Comparison of ENCODE assay signal across 24 cellular contexts in the genomic region with DNA sequence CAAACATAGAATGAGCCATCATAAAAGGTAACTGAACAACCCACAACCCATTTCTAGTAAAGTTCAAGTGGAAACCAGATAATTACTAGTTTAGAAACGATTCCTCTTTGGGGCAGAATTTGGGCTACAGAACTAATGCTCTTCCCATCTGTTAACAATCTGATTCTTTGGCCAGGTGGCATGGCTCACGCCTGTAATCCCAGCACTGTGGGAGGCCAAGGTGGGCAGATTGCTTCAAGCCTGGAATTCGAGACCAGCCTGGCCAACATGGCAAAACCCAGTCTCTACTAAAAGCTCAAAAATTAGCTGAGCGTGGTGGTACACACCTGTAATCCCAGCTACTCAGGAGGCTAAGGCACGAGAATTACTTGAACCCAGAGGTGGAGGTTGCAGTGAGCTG. TPM values are rescaled to one million over a fixed set of nuclear protein-coding genes. Genes with fewer than 3 reads are reported as not detected.
DNase-seq lines count a peak whose midpoint lies in the region; ATAC-seq and TF ChIP-seq lines count a peak whose summit lies in the region.
"Had no signal": no experiment of that assay in that cellular context is flagged by ENCODE, and none has a peak within 500 bp of the region (broad histone marks: within the 10 kb centered on the region; RNA-seq: fewer than 3 reads in every experiment).

No MANE protein-coding gene starts in this region.

- H3K9me3 Mint-ChIP-seq in glutamatergic neuron (ENCODE audit: unreplicated experiment): peaks cover 2% of the 10 kb centered on the region
- H3K9me3 Mint-ChIP-seq: CD4-positive, alpha-beta memory T cell; T-helper 1 cell treated with Interleukin-12 subunit alpha and Interleukin-12 subunit beta and Interleukin-4 antibody, amounts not matched to agents 30 μg/mL and 1 μg/mL, for 36 hours had no signal

- ATAC-seq in Right ventricle myocardium superior (ENCODE audit: poor library complexity) (no peak), GM18517 (IDR thresholded peaks at IDR 0.05; ENCODE audit: unreplicated experiment) (no peak), HG03469 (IDR thresholded peaks at IDR 0.05; ENCODE audit: unreplicated experiment) (no peak)
- ATAC-seq: A549, GM12878, HCT116 had no signal

- peaks cover 1% of the 10 kb centered on the region for H3K27me3 Mint-ChIP-seq in glutamatergic neuron (ENCODE audit: unreplicated experiment)
- H3K27me3 Mint-ChIP-seq: CD4-positive, alpha-beta memory T cell had no signal

- DNase-seq in DMS 273 treated with DMSO at 0.1 percent for 48 hours (lab: John Stamatoyannopoulos, UW) (peak; percentile 40), NCI-H524 treated with DMSO at 0.1 percent for 48 hours (lab: John Stamatoyannopoulos, UW) (peak; percentile 82), glutamatergic neuron (no peak), Right ventricle myocardium superior (no peak)
- DNase-seq in activated CD4-positive, alpha-beta T cell treated with anti-CD3 and anti-CD28 coated beads, Interleukin-2, amount 50 U/mL, for 4 hours: no peak
- DNase-seq: AML-193; Calu3; CD4-positive, alpha-beta memory T cell; GDM1; Karpas-422; NCI-H1092 treated with DMSO at 0.1 percent for 48 hours; NCI-H1436; NCI-H187; NCI-H2081 treated with DMSO at 0.1 percent for 48 hours; NCI-H526; SK-N-SH; SW 1271 had no signal

- H3K27ac Mint-ChIP-seq in glutamatergic neuron (ENCODE audit: unreplicated experiment): peak overlapping the region; percentile 22
- H3K27ac Mint-ChIP-seq: T-helper 1 cell treated with Interleukin-12 subunit alpha and Interleukin-12 subunit beta and Interleukin-4 antibody, amounts not matched to agents 30 μg/mL and 1 μg/mL, for 36 hours had no signal

- no peak overlapping the region for H3K4me3 Mint-ChIP-seq in glutamatergic neuron (ENCODE audit: unreplicated experiment)
- H3K4me3 Mint-ChIP-seq: CD4-positive, alpha-beta memory T cell; T-helper 1 cell treated with Interleukin-12 subunit alpha and Interleukin-12 subunit beta and Interleukin-4 antibody, amounts not matched to agents 30 μg/mL and 1 μg/mL, for 36 hours had no signal

- peaks cover 10% of the 10 kb centered on the region for H3K4me1 Mint-ChIP-seq in glutamatergic neuron (ENCODE audit: low read depth, unreplicated experiment)

- intact Hi-C loops in Right ventricle myocardium superior (cut with DNase I): no loop called here

- peak overlapping the region; percentile 8; the same call in 1 of the 2 replicates for H3K27ac ChIP-seq in 22Rv1
- H3K27ac ChIP-seq: A549 had no signal

- peaks cover 15% of the 10 kb centered on the region for H3K36me3 Mint-ChIP-seq in glutamatergic neuron (ENCODE audit: unreplicated experiment)

- TF ChIP-seq CTCF in 22Rv1 (IDR thresholded peaks at IDR 0.05) (no peak), glutamatergic neuron (IDR thresholded peaks at IDR 0.05; ENCODE audit: partially characterized antibody, unreplicated experiment) (no peak)

RNA-seq across cellular contexts. Expression of a gene that starts 18.5 kb away (rescaled TPM):
- total RNA-seq in glutamatergic neuron (ENCODE audit: unreplicated experiment): 207 TPM
- 16.0 TPM for total RNA-seq in Right ventricle myocardium superior

Comparison
In these comparisons a context has a peak if more than half of its experiments do, and no peak if none do; other contexts are left out.
1. DNase-seq: peak in DMS 273 treated with DMSO at 0.1 percent for 48 hours (single experiment) and NCI-H524 treated with DMSO at 0.1 percent for 48 hours (single experiment); none in glutamatergic neuron (single experiment), Right ventricle myocardium superior (single experiment) and activated CD4-positive, alpha-beta T cell treated with anti-CD3 and anti-CD28 coated beads, Interleukin-2, amount 50 U/mL, for 4 hours (0 of 2).
2. RNA of a gene that starts 18.5 kb away (total RNA-seq): 207 TPM in glutamatergic neuron (single experiment); 16.0 TPM in Right ventricle myocardium superior (single experiment); every median in the first group is over 10 times any median in the second.